In genomic region chr15:59699810-59700431, GRCh38 we compare ENCODE assay signal across 26 cellular contexts. TPM values are rescaled to one million over a fixed set of nuclear protein-coding genes. Genes with fewer than 3 reads are reported as not detected.
DNase-seq lines count a peak whose midpoint lies in the region; ATAC-seq, FAIRE-seq and TF ChIP-seq lines count a peak whose summit lies in the region.
"Had no signal": no experiment of that assay in that cellular context is flagged by ENCODE, and none has a peak within 500 bp of the region (broad histone marks: within the 10 kb centered on the region; RNA-seq: fewer than 3 reads in every experiment).

No MANE protein-coding gene starts in this region.

- H3K14ac ChIP-seq in H9 (ENCODE audit: insufficient read depth, low read length), result no peak overlapping the region

- TF ChIP-seq CTCF in MCF 10A (IDR thresholded peaks at IDR 0.05; ENCODE audit: unreplicated experiment) (no peak), breast epithelium (IDR thresholded peaks at IDR 0.05) (no peak), endothelial cell of umbilical vein (IDR thresholded peaks at IDR 0.05; ENCODE audit: extremely low read depth in 1 of 2, insufficient read depth in 1 of 2, low read depth in 1 of 2, low read length in 2 of 2) (no peak), H9 (conservative IDR thresholded peaks at IDR 0.05) (no peak)

- H3K79me2 ChIP-seq in endothelial cell of umbilical vein (ENCODE audit: control insufficient read depth, insufficient read depth, low read length) (no peaks in the 10 kb centered on the region), H9 (ENCODE audit: insufficient read depth, low read length) (no peaks in the 10 kb centered on the region)

- H3K23me2 ChIP-seq in H9 (ENCODE audit: insufficient read length, low read depth, low read length, poor library complexity, severe bottlenecking), result no peaks in the 10 kb centered on the region

- no peak overlapping the region for H3K4me3 Mint-ChIP-seq in MCF 10A (ENCODE audit: unreplicated experiment)
- H3K4me3 Mint-ChIP-seq in H9, result no peak overlapping the region
- H3K4me3 Mint-ChIP-seq in immature natural killer cell, result no peak overlapping the region
- H3K4me3 Mint-ChIP-seq: nephron progenitor cell; T-helper 1 cell treated with Interleukin-12 subunit alpha and Interleukin-12 subunit beta and Interleukin-4 antibody, amounts not matched to agents 30 μg/mL and 1 μg/mL, for 36 hours had no signal

- DNase-seq in MCF 10A (ENCODE audit: unreplicated experiment), result peak; percentile 43
- no peak for DNase-seq in breast epithelium (ENCODE audit: low spot score in 2 of 2)
- peak; percentile 19 for DNase-seq in RKO (ENCODE audit: low spot score)
- DNase-seq in endothelial cell of umbilical vein (ENCODE audit: low read depth, low spot score), result peak; percentile 69
- no peak for DNase-seq in NCI-H510A treated with DMSO at 0.1 percent for 48 hours (lab: John Stamatoyannopoulos, UW)
- no peak for DNase-seq in H9
- no peak for DNase-seq in immature natural killer cell
- DNase-seq: activated CD4-positive, alpha-beta T cell treated with anti-CD3 and anti-CD28 coated beads, Interleukin-2, amount 50 U/mL, for 1 hour; activated CD8-positive, alpha-beta memory T cell treated with anti-CD3 and anti-CD28 coated beads, Interleukin-2, amount 50 U/mL, for 48 hours; body of pancreas; colonic mucosa; COR-L47; DND-41; heart left ventricle; KBM-7; left ventricle myocardium inferior; midbrain; NCI-H1694; NCI-H2171; nephron progenitor cell; SJCRH30; upper lobe of left lung had no signal

- BruUV-seq in MCF 10A (replicated peaks; lab: Mats Ljungman, UMichigan) (no TSS peak), endothelial cell of umbilical vein (replicated peaks; lab: Mats Ljungman, UMichigan) (no TSS peak)

- dilution Hi-C loops in endothelial cell of umbilical vein (cut with MboI; ENCODE audit: extremely low pct_ligation_motif_present, low sequenced_read_pairs), result no loop called here

- no peak overlapping the region for H3T11ph ChIP-seq in H9 (ENCODE audit: low read length)

- H3K27ac Mint-ChIP-seq in MCF 10A (ENCODE audit: low read depth, unreplicated experiment), result no peak overlapping the region
- no peak overlapping the region for H3K27ac Mint-ChIP-seq in H9
- H3K27ac Mint-ChIP-seq in immature natural killer cell, result no peak overlapping the region
- H3K27ac Mint-ChIP-seq: nephron progenitor cell; T-helper 1 cell treated with Interleukin-12 subunit alpha and Interleukin-12 subunit beta and Interleukin-4 antibody, amounts not matched to agents 30 μg/mL and 1 μg/mL, for 36 hours had no signal

- H4K20me1 ChIP-seq in endothelial cell of umbilical vein (replicated peaks; ENCODE audit: control insufficient read depth, extremely low read depth, insufficient read depth, low read length) (no peaks in the 10 kb centered on the region), H9 (ENCODE audit: control insufficient read depth, insufficient read depth, insufficient read length) (no peaks in the 10 kb centered on the region)

- no peak overlapping the region for H4K8ac ChIP-seq in H9 (replicated peaks; ENCODE audit: insufficient read length, low read depth, low read length)

- H2AFZ ChIP-seq in endothelial cell of umbilical vein (ENCODE audit: low read depth, low read length) (peak overlapping the region; percentile 61), H9 (ENCODE audit: low read length) (no peak overlapping the region)

- H4K5ac ChIP-seq in H9 (ENCODE audit: insufficient read length, low read depth, low read length), result no peak overlapping the region

- no peak overlapping the region for H2AK5ac ChIP-seq in H9 (ENCODE audit: insufficient read length, low read length)

- H3K56ac ChIP-seq in H9 (ENCODE audit: insufficient read length, low read depth, low read length), result no peak overlapping the region

- no peaks in the 10 kb centered on the region for H3K36me3 ChIP-seq in breast epithelium
- no peaks in the 10 kb centered on the region for H3K36me3 ChIP-seq in endothelial cell of umbilical vein (ENCODE audit: control insufficient read depth in 2 of 2, extremely low read depth in 1 of 2, insufficient read depth in 2 of 2, low read length in 2 of 2)
- H3K36me3 ChIP-seq: colonic mucosa, heart left ventricle, left ventricle myocardium inferior, SJCRH30, upper lobe of left lung had no signal

- peaks cover 12% of the 10 kb centered on the region for H3K4me1 Mint-ChIP-seq in MCF 10A (ENCODE audit: insufficient read depth, unreplicated experiment)
- H3K4me1 Mint-ChIP-seq in H9, result peaks cover 0 to 3% of the 10 kb centered on the region in 2 experiments; a peak in 2 of 4 replicates
- H3K4me1 Mint-ChIP-seq in immature natural killer cell, result no peaks in the 10 kb centered on the region
- H3K4me1 Mint-ChIP-seq: nephron progenitor cell had no signal

- no peak for ATAC-seq in HG03460 (IDR thresholded peaks at IDR 0.05; ENCODE audit: unreplicated experiment)
- ATAC-seq: body of pancreas, heart left ventricle, sciatic nerve had no signal

- FAIRE-seq in endothelial cell of umbilical vein (lab: Jason Lieb, UNC), result peak; percentile 52

- CTCF ChIA-PET in MCF 10A (lab: Yijun Ruan, JAX) (interaction anchor here (0.7 to 1.1 kb wide), 3 partner anchors 9 to 209 kb away, joined by 4 to 5 read pairs (median 4); no protein-coding TSS in a partner anchor), endothelial cell of umbilical vein (lab: Charles Lee) (interaction anchor here (1.3 to 2.9 kb wide), 4 partner anchors 9 to 627 kb away, joined by 4 to 21 read pairs (median 8); no protein-coding TSS in a partner anchor)

- no peaks in the 10 kb centered on the region for H3K79me1 ChIP-seq in H9 (ENCODE audit: insufficient read depth, low read depth, low read length, poor library complexity, severe bottlenecking)

- POLR2A ChIA-PET in MCF 10A (lab: Yijun Ruan, JAX) (interaction anchor here (0.7 to 3.2 kb wide), 3 partner anchors 10 to 171 kb away, joined by 3 to 26 read pairs (median 3); partner anchors contain the start of gene BNIP2), endothelial cell of umbilical vein (lab: Charles Lee) (no interaction called here)

- H2BK15ac ChIP-seq in H9 (ENCODE audit: low read depth, low read length), result no peak overlapping the region

- H3K4me3 ChIP-seq in breast epithelium (no peak overlapping the region), endothelial cell of umbilical vein (replicated peaks in 1 of 3; ENCODE audit: insufficient read depth in 1 of 3, low read depth in 1 of 3, low read length in 3 of 3) (no peak overlapping the region)
- H3K4me3 ChIP-seq: body of pancreas, colonic mucosa, heart left ventricle, left ventricle myocardium inferior, SJCRH30, upper lobe of left lung had no signal

- H3K18ac ChIP-seq in H9 (ENCODE audit: insufficient read length, low read depth, low read length), result no peak overlapping the region

- H3K9me3 Mint-ChIP-seq in MCF 10A (ENCODE audit: unreplicated experiment) (no peaks in the 10 kb centered on the region), H9 (no peaks in the 10 kb centered on the region), immature natural killer cell (no peaks in the 10 kb centered on the region)
- H3K9me3 Mint-ChIP-seq: nephron progenitor cell; T-helper 1 cell treated with Interleukin-12 subunit alpha and Interleukin-12 subunit beta and Interleukin-4 antibody, amounts not matched to agents 30 μg/mL and 1 μg/mL, for 36 hours had no signal

- H3K23ac ChIP-seq in H9 (ENCODE audit: insufficient read length, low read depth, low read length), result no peak overlapping the region

- H3K9ac ChIP-seq in endothelial cell of umbilical vein (replicated peaks; ENCODE audit: extremely low read depth, insufficient read depth, low read length) (peak overlapping the region; percentile 39), H9 (ENCODE audit: extremely low read depth, insufficient read length, low read length) (no peak overlapping the region)

- no peak overlapping the region for H2BK120ac ChIP-seq in H9 (ENCODE audit: low read depth, low read length, poor library complexity, severe bottlenecking)

- H3K4ac ChIP-seq in H9 (ENCODE audit: low read depth, low read length), result no peak overlapping the region

- TF ChIP-seq POLR2A in breast epithelium (IDR thresholded peaks at IDR 0.05), result no peak
- TF ChIP-seq POLR2A in endothelial cell of umbilical vein (IDR thresholded peaks at IDR 0.05; ENCODE audit: low read depth, low read length), result no peak

- no CpG with 5 or more reads among the region's 4 CpGs for WGBS in H9 (ENCODE audit: extremely low coverage, insufficient read length, low lambda C conversion rate)

- H3K27me3 Mint-ChIP-seq in MCF 10A (ENCODE audit: insufficient read depth, unreplicated experiment), result no peaks in the 10 kb centered on the region
- no peaks in the 10 kb centered on the region for H3K27me3 Mint-ChIP-seq in H9 (ENCODE audit: low read depth)
- H3K27me3 Mint-ChIP-seq in immature natural killer cell (ENCODE audit: low read depth in 3 of 3), result peaks cover 2 to 4% (median 2%) of the 10 kb centered on the region in 3 donors

- no peaks in the 10 kb centered on the region for H3K4me1 ChIP-seq in breast epithelium
- peaks cover 14% of the 10 kb centered on the region for H3K4me1 ChIP-seq in endothelial cell of umbilical vein (ENCODE audit: control insufficient read depth, extremely low read depth, insufficient read depth, low read length)
- no peaks in the 10 kb centered on the region for H3K4me1 ChIP-seq in H9 (ENCODE audit: insufficient read depth, low read length)
- H3K4me1 ChIP-seq: body of pancreas, colonic mucosa, heart left ventricle, left ventricle myocardium inferior, SJCRH30, upper lobe of left lung had no signal

- no peaks in the 10 kb centered on the region for H3K27me3 ChIP-seq in breast epithelium
- H3K27me3 ChIP-seq in endothelial cell of umbilical vein (ENCODE audit: control insufficient read depth in 2 of 2, insufficient read depth in 2 of 2, low read length in 2 of 2), result no peaks in the 10 kb centered on the region
- H3K27me3 ChIP-seq in H9 (ENCODE audit: insufficient read depth, low read length), result no peaks in the 10 kb centered on the region
- H3K27me3 ChIP-seq: body of pancreas, colonic mucosa, SJCRH30, upper lobe of left lung had no signal

- H3K4me2 ChIP-seq in endothelial cell of umbilical vein (ENCODE audit: insufficient read depth, low read length), result peak overlapping the region; percentile 75
- no peak overlapping the region for H3K4me2 ChIP-seq in H9 (ENCODE audit: insufficient read depth, insufficient read length, low read length)

- intact Hi-C loops in MCF 10A (cut with micrococcal nuclease) (no loop called here), breast epithelium (cut with DNase I; ENCODE audit: low total_unique reads) (no loop called here), endothelial cell of umbilical vein (cut with micrococcal nuclease) (loop anchor here (1.0 to 10.0 kb wide), 2 partner anchors 11 to 215 kb away; partner anchors contain the start of gene BNIP2)

- no peak overlapping the region for H2BK12ac ChIP-seq in H9 (ENCODE audit: insufficient read length, low read depth, low read length)

- no peaks in the 10 kb centered on the region for H3K9me1 ChIP-seq in endothelial cell of umbilical vein (replicated peaks; ENCODE audit: control insufficient read depth, extremely low read depth, insufficient read depth, low read length)

- no peak overlapping the region for H2BK5ac ChIP-seq in H9 (ENCODE audit: insufficient read length, low read length)

- H3K36me3 Mint-ChIP-seq in MCF 10A (ENCODE audit: insufficient read depth, unreplicated experiment) (no peaks in the 10 kb centered on the region), H9 (ENCODE audit: insufficient read depth in 1 of 3, low read depth in 3 of 3) (no peaks in the 10 kb centered on the region), immature natural killer cell (no peaks in the 10 kb centered on the region)

- H3K27ac ChIP-seq in breast epithelium (no peak overlapping the region), endothelial cell of umbilical vein (ENCODE audit: insufficient read depth, low read depth, low read length) (peak overlapping the region; percentile 40), H9 (ENCODE audit: insufficient read length, low read depth, low read length) (no peak overlapping the region)
- H3K27ac ChIP-seq: body of pancreas, colonic mucosa, heart left ventricle, left ventricle myocardium inferior, SJCRH30, upper lobe of left lung, VCaP had no signal

- H2BK20ac ChIP-seq in H9 (ENCODE audit: low read depth, low read length, poor library complexity, severe bottlenecking), result no peak overlapping the region

- H4K91ac ChIP-seq in H9 (ENCODE audit: insufficient read length, low read depth, low read length), result no peak overlapping the region

- H3K9me3 ChIP-seq in breast epithelium (no peaks in the 10 kb centered on the region), endothelial cell of umbilical vein (replicated peaks; ENCODE audit: control insufficient read depth, insufficient read depth, low read length) (no peaks in the 10 kb centered on the region), H9 (ENCODE audit: control insufficient read depth, low read depth, low read length) (no peaks in the 10 kb centered on the region)
- H3K9me3 ChIP-seq: body of pancreas, colonic mucosa, heart left ventricle, left ventricle myocardium inferior, SJCRH30, upper lobe of left lung had no signal

RNA-seq across cellular contexts. Expression of gene BNIP2, which starts 10.8 kb away (rescaled TPM):
- 80.7 and 91.5 TPM in 2 replicates for total RNA-seq in MCF 10A (2022)
- total RNA-seq in breast epithelium, result 100 to 1,000 TPM; 167 TPM
- 90.1 and 99.2 TPM in 2 replicates for total RNA-seq in endothelial cell of umbilical vein
- polyA plus RNA-seq in endothelial cell of umbilical vein, result 29.2 and 39.1 TPM in 2 replicates
- polyA plus RNA-seq in endothelial cell of umbilical vein (2011; cell fraction: cytosol; rRNA removed), result 51.9 and 59.6 TPM in 2 replicates
- polyA plus RNA-seq in endothelial cell of umbilical vein (2011; cell fraction: nucleus; rRNA removed), result 65.4 and 76.1 TPM in 2 replicates
- polyA plus RNA-seq in endothelial cell of umbilical vein (2012), result 55.0 and 65.2 TPM in 2 replicates
- 20.6 and 23.9 TPM in 2 replicates for polyA minus RNA-seq in endothelial cell of umbilical vein
- 34.1 TPM for polyA minus RNA-seq in endothelial cell of umbilical vein (2011; cell fraction: cytosol; rRNA and poly(A)+ RNA removed)
- 79.7 and 91.1 TPM in 2 replicates for polyA minus RNA-seq in endothelial cell of umbilical vein (2011; cell fraction: nucleus; rRNA and poly(A)+ RNA removed)
- 43.0 and 43.5 TPM in 2 replicates for total RNA-seq in H9 (2021)
- 100 to 1,000 TPM in 2 of 3 donors, 10 to 100 TPM in 1; 89.5 to 144 (median 127) TPM for polyA plus RNA-seq in immature natural killer cell

RNA-seq across cellular contexts. Expression of gene GTF2A2, which starts 42.6 kb away (rescaled TPM):
- total RNA-seq in MCF 10A (2022) (152 and 165 TPM in 2 replicates), breast epithelium (10 to 100 TPM; 20.3 to 40.7 (median 36.1) TPM), endothelial cell of umbilical vein (128 and 139 TPM in 2 replicates), H9 (2021) (144 and 147 TPM in 2 replicates)
- polyA plus RNA-seq in endothelial cell of umbilical vein (38.6 and 67.9 TPM in 2 replicates), immature natural killer cell (100 to 1,000 TPM; 128 to 211 (median 144) TPM)
- polyA plus RNA-seq in endothelial cell of umbilical vein (2011; cell fraction: cytosol; rRNA removed), result 36.5 and 37.6 TPM in 2 replicates
- polyA plus RNA-seq in endothelial cell of umbilical vein (2011; cell fraction: nucleus; rRNA removed), result 12.9 and 19.0 TPM in 2 replicates
- polyA plus RNA-seq in endothelial cell of umbilical vein (2012), result 68.2 and 74.4 TPM in 2 replicates
- polyA minus RNA-seq in endothelial cell of umbilical vein, result 10.7 and 19.3 TPM in 2 replicates
- 36.4 TPM for polyA minus RNA-seq in endothelial cell of umbilical vein (2011; cell fraction: cytosol; rRNA and poly(A)+ RNA removed)
- 7.5 and 8.4 TPM in 2 replicates for polyA minus RNA-seq in endothelial cell of umbilical vein (2011; cell fraction: nucleus; rRNA and poly(A)+ RNA removed)

Comparison
In these comparisons a context has a peak if more than half of its experiments do, and no peak if none do; other contexts are left out.
1. DNase-seq: peak in MCF 10A (single experiment), RKO (single experiment) and endothelial cell of umbilical vein (single experiment); none in breast epithelium (0 of 2), NCI-H510A treated with DMSO at 0.1 percent for 48 hours (single experiment), H9 (single experiment) and immature natural killer cell (0 of 3).